Comparison of ENCODE assay signal across 22 cellular contexts in the genomic region with DNA sequence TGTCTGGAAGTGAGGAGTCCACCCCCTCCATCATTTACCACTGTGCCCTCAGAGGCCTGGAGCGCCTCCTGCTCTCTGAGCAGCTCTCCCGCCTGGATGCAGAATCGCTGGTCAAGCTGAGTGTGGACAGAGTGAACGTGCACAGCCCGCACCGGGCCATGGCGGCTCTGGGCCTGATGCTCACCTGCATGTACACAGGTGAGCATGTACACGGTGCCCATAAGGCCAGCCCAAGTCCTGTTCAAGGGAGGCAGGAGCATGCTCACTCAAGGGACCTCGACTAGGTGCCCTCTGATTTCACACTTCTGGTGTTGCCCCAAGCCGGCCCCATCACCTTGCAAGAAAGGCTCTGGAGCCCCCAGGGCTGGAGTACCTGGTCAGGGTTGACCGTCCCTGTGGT. TPM values are rescaled to one million over a fixed set of nuclear protein-coding genes. Genes with fewer than 3 reads are reported as not detected.
DNase-seq lines count a peak whose midpoint lies in the region; ATAC-seq and TF ChIP-seq lines count a peak whose summit lies in the region.
"Had no signal": no experiment of that assay in that cellular context is flagged by ENCODE, and none has a peak within 500 bp of the region (broad histone marks: within the 10 kb centered on the region; RNA-seq: fewer than 3 reads in every experiment).

No MANE protein-coding gene starts in this region.

- TF ChIP-seq CTCF in left ventricle myocardium inferior (IDR thresholded peaks at IDR 0.05; ENCODE audit: borderline replicate concordance) (no peak), IMR-90 (conservative IDR thresholded peaks at IDR 0.05; ENCODE audit: low read depth, low read length) (no peak), lower lobe of right lung (IDR thresholded peaks at IDR 0.05) (no peak), testis (IDR thresholded peaks at IDR 0.05) (no peak)

- no peak overlapping the region for H2AFZ ChIP-seq in IMR-90 (replicated peaks; ENCODE audit: low read length, poor library complexity)
- H2AFZ ChIP-seq: GM23338 had no signal

- H2AK5ac ChIP-seq in IMR-90 (ENCODE audit: low read depth, low read length) = no peak overlapping the region

- H3K36me3 ChIP-seq in left ventricle myocardium inferior (peaks cover 95% of the 10 kb centered on the region), IMR-90 (ENCODE audit: control insufficient read depth, insufficient read depth, low read length) (peaks cover 64% of the 10 kb centered on the region), lower lobe of right lung (peaks cover 100% of the 10 kb centered on the region), testis (ENCODE audit: low read depth, missing control alignments) (no peaks in the 10 kb centered on the region)

- peak overlapping the region; percentile 78 for H2AK9ac ChIP-seq in IMR-90 (replicated peaks; ENCODE audit: low read depth, low read length, poor library complexity)

- H3K9me3 ChIP-seq in left ventricle myocardium inferior (replicated peaks) = no peaks in the 10 kb centered on the region
- H3K9me3 ChIP-seq in IMR-90 (ENCODE audit: control insufficient read depth, insufficient read depth, low read length) = no peaks in the 10 kb centered on the region
- H3K9me3 ChIP-seq in lower lobe of right lung = no peaks in the 10 kb centered on the region
- H3K9me3 ChIP-seq in testis = no peaks in the 10 kb centered on the region
- H3K9me3 ChIP-seq: A549; BE2C; BLaER1 treated with 17β-estradiol and CSF1 and Interleukin-3, amounts not matched to agents 10 nM and 100 nM; HAP-1 had no signal

- no peak for TF ChIP-seq POLR2A in IMR-90 (IDR thresholded peaks at IDR 0.05; ENCODE audit: low read depth, low read length)
- TF ChIP-seq POLR2A in testis (IDR thresholded peaks at IDR 0.05) = no peak

- no peak overlapping the region for H4K5ac ChIP-seq in IMR-90 (ENCODE audit: low read depth, low read length)

- no peak for TF ChIP-seq RAD21 in IMR-90 (IDR thresholded peaks at IDR 0.05; ENCODE audit: low read length)

- H4K20me1 ChIP-seq in IMR-90 (ENCODE audit: insufficient read depth, low read length) = peaks cover 2% of the 10 kb centered on the region; the same call in 1 of the 2 replicates

- no peak overlapping the region for H4K91ac ChIP-seq in IMR-90 (ENCODE audit: insufficient read depth, low read depth, low read length)

- H3K9ac ChIP-seq in IMR-90 (ENCODE audit: low read depth, low read length) = no peak overlapping the region
- H3K9ac ChIP-seq: BLaER1 treated with 17β-estradiol and CSF1 and Interleukin-3, amounts not matched to agents 10 nM and 100 nM had no signal

- peak overlapping the region; percentile 46 for H3K27ac Mint-ChIP-seq in central memory CD8-positive, alpha-beta T cell (ENCODE audit: low read depth)
- H3K27ac Mint-ChIP-seq: CD4-positive, alpha-beta T cell; GM23338 had no signal

- H3K27me3 ChIP-seq in left ventricle myocardium inferior (ENCODE audit: low read depth) = no peaks in the 10 kb centered on the region
- no peaks in the 10 kb centered on the region for H3K27me3 ChIP-seq in IMR-90 (ENCODE audit: control insufficient read depth, insufficient read depth, low read length)
- H3K27me3 ChIP-seq in lower lobe of right lung (ENCODE audit: low read depth) = no peaks in the 10 kb centered on the region
- H3K27me3 ChIP-seq in testis = no peaks in the 10 kb centered on the region
- H3K27me3 ChIP-seq: BE2C; BLaER1 treated with 17β-estradiol and CSF1 and Interleukin-3, amounts not matched to agents 10 nM and 100 nM had no signal

- ATAC-seq in Right ventricle myocardium inferior = no peak
- ATAC-seq in IMR-90 (ENCODE audit: low read depth) = no peak
- ATAC-seq in central memory CD8-positive, alpha-beta T cell (replicated peaks; ENCODE audit: extremely low read depth, poor library complexity, severe bottlenecking) = no peak
- no peak for ATAC-seq in lower lobe of right lung
- ATAC-seq: A549, GM23338 had no signal

- CTCF ChIA-PET in IMR-90 (lab: Yijun Ruan, JAX) (no interaction called here), HEK293T (lab: Yijun Ruan, JAX) (no interaction called here)

- intact Hi-C loops in Right ventricle myocardium inferior (cut with DNase I) (no loop called here), left ventricle myocardium inferior (cut with micrococcal nuclease) (no loop called here), IMR-90 (cut with micrococcal nuclease) (no loop called here), lower lobe of right lung (cut with DNase I) (no loop called here), testis (cut with DNase I; ENCODE audit: low total_unique reads) (no loop called here)

- BruUV-seq in IMR-90 (replicated peaks; lab: Mats Ljungman, UMichigan) = no TSS peak

- no peak overlapping the region for H3K4me3 Mint-ChIP-seq in central memory CD8-positive, alpha-beta T cell
- H3K4me3 Mint-ChIP-seq: CD14-positive monocyte; CD4-positive, alpha-beta T cell; GM23338 had no signal

- POLR2A ChIA-PET in IMR-90 (lab: Charles Lee; ENCODE audit: unreplicated experiment) (no interaction called here), HEK293T (lab: Yijun Ruan, JAX) (no interaction called here)

- no peak overlapping the region for H3K18ac ChIP-seq in IMR-90 (ENCODE audit: low read depth, low read length)

- in situ Hi-C loops in IMR-90 (cut with MboI; ENCODE audit: low sequenced_read_pairs) = no loop called here

- H3K4me1 ChIP-seq in left ventricle myocardium inferior (no peaks in the 10 kb centered on the region), IMR-90 (ENCODE audit: control insufficient read depth, insufficient read depth, low read length) (no peaks in the 10 kb centered on the region; the same call in 1 of the 2 replicates), lower lobe of right lung (no peaks in the 10 kb centered on the region), testis (no peaks in the 10 kb centered on the region)
- H3K4me1 ChIP-seq: A549 had no signal

- H2BK5ac ChIP-seq in IMR-90 (ENCODE audit: low read depth, low read length, poor library complexity, severe bottlenecking) = no peak overlapping the region

- H3K9me1 ChIP-seq in IMR-90 (ENCODE audit: insufficient read depth, low read length) = peaks cover 3% of the 10 kb centered on the region; the same call in 1 of the 2 replicates

- no peak overlapping the region for H2BK15ac ChIP-seq in IMR-90 (ENCODE audit: low read depth, low read length)

- dilution Hi-C loops in IMR-90 (cut with HindIII; ENCODE audit: low sequenced_read_pairs, unreplicated experiment) = no loop called here

- H3K9me3 Mint-ChIP-seq in central memory CD8-positive, alpha-beta T cell = no peaks in the 10 kb centered on the region
- H3K9me3 Mint-ChIP-seq: CD4-positive, alpha-beta T cell; CD8-positive, alpha-beta memory T cell; GM23338 had no signal

- no peak overlapping the region for H3K4me2 ChIP-seq in IMR-90 (ENCODE audit: low read depth, low read length)
- H3K4me2 ChIP-seq: A549; BLaER1 treated with 17β-estradiol and CSF1 and Interleukin-3, amounts not matched to agents 10 nM and 100 nM; GM23338 had no signal

- H3K4me1 Mint-ChIP-seq in central memory CD8-positive, alpha-beta T cell = peaks cover 6% of the 10 kb centered on the region
- H3K4me1 Mint-ChIP-seq: CD14-positive monocyte; CD8-positive, alpha-beta memory T cell had no signal

- H3K4ac ChIP-seq in IMR-90 (ENCODE audit: low read depth, low read length) = no peak overlapping the region

- H3K23ac ChIP-seq in IMR-90 (ENCODE audit: low read depth, low read length) = no peak overlapping the region

- H2BK120ac ChIP-seq in IMR-90 (ENCODE audit: low read depth, low read length) = no peak overlapping the region

- peaks cover 24% of the 10 kb centered on the region for H3K36me3 Mint-ChIP-seq in central memory CD8-positive, alpha-beta T cell (ENCODE audit: insufficient read depth)

- no peaks in the 10 kb centered on the region for H3K27me3 Mint-ChIP-seq in central memory CD8-positive, alpha-beta T cell
- H3K27me3 Mint-ChIP-seq: CD4-positive, alpha-beta T cell; CD8-positive, alpha-beta memory T cell had no signal

- H3K56ac ChIP-seq in IMR-90 (ENCODE audit: extremely low read depth, insufficient read depth, low read length) = no peak overlapping the region

- H4K8ac ChIP-seq in IMR-90 (ENCODE audit: low read depth in 2 of 2, low read length in 2 of 2) = no peak overlapping the region

- H3K27ac ChIP-seq in left ventricle myocardium inferior (replicated peaks) = no peak overlapping the region
- H3K27ac ChIP-seq in IMR-90 (ENCODE audit: insufficient read depth, low read length) = no peak overlapping the region
- no peak overlapping the region for H3K27ac ChIP-seq in lower lobe of right lung
- H3K27ac ChIP-seq in testis = no peak overlapping the region
- H3K27ac ChIP-seq: A549; BLaER1 treated with 17β-estradiol and CSF1 and Interleukin-3, amounts not matched to agents 10 nM and 100 nM had no signal

- no peak overlapping the region for H2BK20ac ChIP-seq in IMR-90 (ENCODE audit: low read depth, low read length)

- H3K14ac ChIP-seq in IMR-90 (replicated peaks; ENCODE audit: low read depth, low read length) = no peak overlapping the region

- H3K79me1 ChIP-seq in IMR-90 (ENCODE audit: low read depth in 1 of 2, low read length in 2 of 2) = no peaks in the 10 kb centered on the region

- DNase-seq in Right ventricle myocardium inferior (ENCODE audit: missing footprints) (peak; percentile 54), left ventricle myocardium inferior (no peak), IMR-90 (no peak), lower lobe of right lung (peak; percentile 39), testis (no peak), DMS79 treated with DMSO at 0.1 percent for 48 hours (lab: John Stamatoyannopoulos, UW) (no peak), HEK293T (ENCODE audit: extremely low spot score) (no peak)
- no peak for DNase-seq in central memory CD8-positive, alpha-beta T cell (ENCODE audit: low spot score in 2 of 2)
- DNase-seq: 8988T; ACHN; AML-193; BE2C; CD4-positive, alpha-beta T cell; CD8-positive, alpha-beta memory T cell; DMS 273 treated with DMSO at 0.1 percent for 48 hours; DMS79; GF-D8 had no signal

- H3K4me3 ChIP-seq in left ventricle myocardium inferior (no peak overlapping the region), IMR-90 (ENCODE audit: insufficient read depth, low read depth, low read length) (no peak overlapping the region), lower lobe of right lung (no peak overlapping the region), testis (no peak overlapping the region)
- H3K4me3 ChIP-seq: A549; BLaER1 treated with 17β-estradiol and CSF1 and Interleukin-3, amounts not matched to agents 10 nM and 100 nM; GM23338; HAP-1 had no signal

- WGBS in IMR-90 (ENCODE audit: extremely low coverage in 2 of 2, insufficient read length in 1 of 2), 2 experiments = 93% methylated on average over 8 of the region's 11 CpGs; no CpG with 5 or more reads in 1 of the 2 experiments
- 97 to 100% methylated on average over 1 to 11 of the region's 11 CpGs for WGBS in testis, 2 donors

RNA-seq across cellular contexts. Expression of gene MSANTD1, which starts 13.4 kb away (rescaled TPM):
- total RNA-seq in Right ventricle myocardium inferior = 0.51 TPM
- 0.44 TPM for total RNA-seq in left ventricle myocardium inferior
- total RNA-seq in IMR-90 (2012; rRNA removed) = under 0.01 and 0.28 TPM in 2 replicates
- polyA plus RNA-seq in IMR-90 (2012; rRNA removed) = 0.07 and 0.09 TPM in 2 replicates
- polyA plus RNA-seq in IMR-90 (2012; cell fraction: cytosol; rRNA removed) = 0.07 TPM in 1 of 2 replicates, not detected in the other
- polyA plus RNA-seq in IMR-90 (2012; cell fraction: nucleus; rRNA removed; ENCODE audit: low replicate concordance) = 1.2 and 2.0 TPM in 2 replicates
- 1.9 TPM for total RNA-seq in lower lobe of right lung
- total RNA-seq in testis = 10 to 100 TPM; 10.1 to 10.3 TPM
- 3.6 TPM for polyA plus RNA-seq in testis (ENCODE audit: insufficient read depth, low read depth, low replicate concordance)
- polyA plus RNA-seq: CD14-positive monocyte; CD8-positive, alpha-beta memory T cell had no signal

RNA-seq across cellular contexts. Expression of gene RGS12, which starts 57.2 kb away (rescaled TPM):
- 21.0 TPM for total RNA-seq in Right ventricle myocardium inferior
- 13.4 TPM for total RNA-seq in left ventricle myocardium inferior
- total RNA-seq in IMR-90 (2012; rRNA removed) = 11.8 and 13.1 TPM in 2 replicates
- polyA plus RNA-seq in IMR-90 (2012; rRNA removed) = 12.0 and 15.7 TPM in 2 replicates
- 9.1 and 13.7 TPM in 2 replicates for polyA plus RNA-seq in IMR-90 (2012; cell fraction: cytosol; rRNA removed)
- 27.6 and 42.6 TPM in 2 replicates for polyA plus RNA-seq in IMR-90 (2012; cell fraction: nucleus; rRNA removed; ENCODE audit: low replicate concordance)
- total RNA-seq in lower lobe of right lung = 59.5 TPM
- 10 to 100 TPM; 39.0 to 68.2 TPM for total RNA-seq in testis
- polyA plus RNA-seq in testis (ENCODE audit: insufficient read depth, low read depth, low replicate concordance) = 25.0 TPM

Comparison
In these comparisons a context has a peak if more than half of its experiments do, and no peak if none do; other contexts are left out.
1. DNase-seq: peak in Right ventricle myocardium inferior (single experiment) and lower lobe of right lung (single experiment); none in left ventricle myocardium inferior (single experiment), IMR-90 (single experiment), central memory CD8-positive, alpha-beta T cell (0 of 2), testis (single experiment), DMS79 treated with DMSO at 0.1 percent for 48 hours (single experiment) and HEK293T (single experiment).